ENCODE assay signal across 22 cellular contexts in genomic region chr11:76008474-76008873, GRCh38.
DNase-seq lines count a peak whose midpoint lies in the region; ATAC-seq, FAIRE-seq and TF ChIP-seq lines count a peak whose summit lies in the region.
"Had no signal": no experiment of that assay in that cellular context is flagged by ENCODE, and none has a peak within 500 bp of the region (broad histone marks: within the 10 kb centered on the region; RNA-seq: fewer than 3 reads in every experiment).

No MANE protein-coding gene starts in this region.

- no peaks in the 10 kb centered on the region for H3K9me3 Mint-ChIP-seq in type B pancreatic cell
- H3K9me3 Mint-ChIP-seq in activated T-helper 2 cell treated with anti-CD3 and anti-CD28 coated beads, Interferon-gamma antibody, Interleukin-2, Interleukin-4, amounts not matched to agents 10 μg/mL and 5 μg/mL and 100 μg/mL, durations not matched to agents 14 hours and 24 hours and 36 hours = no peaks in the 10 kb centered on the region
- H3K9me3 Mint-ChIP-seq in activated CD4-positive, alpha-beta T cell treated with anti-CD3 and anti-CD28 coated beads, Interleukin-2, amount 10 ng/mL, durations not matched to agents 24 days and 14 days = no peaks in the 10 kb centered on the region
- H3K9me3 Mint-ChIP-seq: activated naive CD4-positive, alpha-beta T cell treated with anti-CD3 and anti-CD28 coated beads, Interleukin-2, amount 50 U/mL, for 72 hours; activated T-cell treated with anti-CD3 and anti-CD28 coated beads, Interleukin-2, amount 50 U/mL, for 72 hours; CD4-positive, CD25-positive, alpha-beta regulatory T cell; WTC11 had no signal

- no peak overlapping the region for H3K4me3 Mint-ChIP-seq in type B pancreatic cell
- no peak overlapping the region for H3K4me3 Mint-ChIP-seq in activated T-helper 2 cell treated with anti-CD3 and anti-CD28 coated beads, Interferon-gamma antibody, Interleukin-2, Interleukin-4, amounts not matched to agents 10 μg/mL and 5 μg/mL and 100 μg/mL, durations not matched to agents 14 hours and 24 hours and 36 hours (ENCODE audit: low read depth)
- H3K4me3 Mint-ChIP-seq in activated CD4-positive, alpha-beta T cell treated with anti-CD3 and anti-CD28 coated beads, Interleukin-2, amount 10 ng/mL, durations not matched to agents 24 days and 14 days = no peak overlapping the region
- H3K4me3 Mint-ChIP-seq: activated T-cell treated with anti-CD3 and anti-CD28 coated beads, Interleukin-2, amount 50 U/mL, for 72 hours; CD4-positive, CD25-positive, alpha-beta regulatory T cell; T-helper 17 cell; WTC11 had no signal

- ATAC-seq in HG03457 (IDR thresholded peaks at IDR 0.05; ENCODE audit: unreplicated experiment) = no peak
- ATAC-seq: activated naive CD4-positive, alpha-beta T cell treated with anti-CD3 and anti-CD28 coated beads, Interleukin-2, amount 50 U/mL, for 72 hours; activated T-cell treated with anti-CD3 and anti-CD28 coated beads, Interleukin-2, amount 50 U/mL, for 72 hours; stimulated activated naive CD8-positive, alpha-beta T cell treated with anti-CD3 and anti-CD28 coated beads, Interleukin-15, Interleukin-2, amounts not matched to agents 100 U/mL and 50 U/mL, for 24 hours; T-helper 17 cell; WTC11 had no signal

- no peak overlapping the region for H3K4me3 ChIP-seq in bronchial epithelial cell (ENCODE audit: low read depth, low read length)
- H3K4me3 ChIP-seq: cardiac muscle cell, left ventricle myocardium inferior, MG63 had no signal

- DNase-seq in AG08395 (ENCODE audit: low spot score) (peak; percentile 7), NCI-H226 (peak; percentile 55), bronchial epithelial cell (ENCODE audit: low read depth) (peak; percentile 85), iris pigment epithelial cell (ENCODE audit: low read depth) (peak; percentile 80), type B pancreatic cell (ENCODE audit: extremely low spot score, unreplicated experiment) (no peak)
- DNase-seq in activated T-helper 2 cell treated with anti-CD3 and anti-CD28 coated beads, Interferon-gamma antibody, Interleukin-2, Interleukin-4, amounts not matched to agents 10 μg/mL and 5 μg/mL and 100 μg/mL, durations not matched to agents 14 hours and 24 hours and 36 hours (ENCODE audit: low spot score) = no peak
- DNase-seq in activated CD4-positive, alpha-beta T cell treated with anti-CD3 and anti-CD28 coated beads, Interleukin-2, amount 10 ng/mL, durations not matched to agents 24 days and 14 days = no peak
- DNase-seq: activated T-cell treated with anti-CD3 and anti-CD28 coated beads, Interleukin-2, amount 50 U/mL, for 72 hours; CD4-positive, CD25-positive, alpha-beta regulatory T cell; effector CD8-positive, alpha-beta T cell; GOT3; left ventricle myocardium inferior; NCI-H187; NK-92 treated with Interleukin-12 subunit alpha and Interleukin-12 subunit beta, amount 100 ng/mL, for 24 hours; stimulated activated naive CD8-positive, alpha-beta T cell treated with anti-CD3 and anti-CD28 coated beads, Interleukin-15, Interleukin-2, amounts not matched to agents 100 U/mL and 50 U/mL, for 24 hours; T-helper 17 cell; trophoblast cell had no signal

- peaks cover 1% of the 10 kb centered on the region for H3K36me3 ChIP-seq in bronchial epithelial cell (ENCODE audit: control insufficient read depth, insufficient read depth, low read length)
- H3K36me3 ChIP-seq: cardiac muscle cell had no signal

- H3K36me3 Mint-ChIP-seq in type B pancreatic cell = peaks cover 42% of the 10 kb centered on the region
- peaks cover 28% of the 10 kb centered on the region for H3K36me3 Mint-ChIP-seq in activated T-helper 2 cell treated with anti-CD3 and anti-CD28 coated beads, Interferon-gamma antibody, Interleukin-2, Interleukin-4, amounts not matched to agents 10 μg/mL and 5 μg/mL and 100 μg/mL, durations not matched to agents 14 hours and 24 hours and 36 hours (ENCODE audit: low read depth)
- H3K36me3 Mint-ChIP-seq in activated CD4-positive, alpha-beta T cell treated with anti-CD3 and anti-CD28 coated beads, Interleukin-2, amount 10 ng/mL, durations not matched to agents 24 days and 14 days (ENCODE audit: low read depth) = peaks cover 28% of the 10 kb centered on the region

- H3K27me3 ChIP-seq in bronchial epithelial cell (ENCODE audit: control insufficient read depth, insufficient read depth, low read length) = no peaks in the 10 kb centered on the region
- H3K27me3 ChIP-seq: cardiac muscle cell, MG63 had no signal

- TF ChIP-seq CTCF in bronchial epithelial cell (IDR thresholded peaks at IDR 0.05; ENCODE audit: insufficient read depth, low read length, severe bottlenecking) (no peak), type B pancreatic cell (conservative IDR thresholded peaks at IDR 0.05) (no peak)

- H3K27ac Mint-ChIP-seq in type B pancreatic cell = no peak overlapping the region
- no peak overlapping the region for H3K27ac Mint-ChIP-seq in activated T-helper 2 cell treated with anti-CD3 and anti-CD28 coated beads, Interferon-gamma antibody, Interleukin-2, Interleukin-4, amounts not matched to agents 10 μg/mL and 5 μg/mL and 100 μg/mL, durations not matched to agents 14 hours and 24 hours and 36 hours
- no peak overlapping the region for H3K27ac Mint-ChIP-seq in activated CD4-positive, alpha-beta T cell treated with anti-CD3 and anti-CD28 coated beads, Interleukin-2, amount 10 ng/mL, durations not matched to agents 24 days and 14 days
- H3K27ac Mint-ChIP-seq: activated naive CD4-positive, alpha-beta T cell treated with anti-CD3 and anti-CD28 coated beads, Interleukin-2, amount 50 U/mL, for 72 hours; activated T-cell treated with anti-CD3 and anti-CD28 coated beads, Interleukin-2, amount 50 U/mL, for 72 hours; CD4-positive, CD25-positive, alpha-beta regulatory T cell; WTC11 had no signal

- peaks cover 9% of the 10 kb centered on the region for H3K4me1 Mint-ChIP-seq in type B pancreatic cell (ENCODE audit: unreplicated experiment)
- H3K4me1 Mint-ChIP-seq in activated T-helper 2 cell treated with anti-CD3 and anti-CD28 coated beads, Interferon-gamma antibody, Interleukin-2, Interleukin-4, amounts not matched to agents 10 μg/mL and 5 μg/mL and 100 μg/mL, durations not matched to agents 14 hours and 24 hours and 36 hours (ENCODE audit: low read depth) = no peaks in the 10 kb centered on the region
- no peaks in the 10 kb centered on the region for H3K4me1 Mint-ChIP-seq in activated CD4-positive, alpha-beta T cell treated with anti-CD3 and anti-CD28 coated beads, Interleukin-2, amount 10 ng/mL, durations not matched to agents 24 days and 14 days
- H3K4me1 Mint-ChIP-seq: WTC11 had no signal

- no peak for FAIRE-seq in bronchial epithelial cell (lab: Jason Lieb, UNC)

- no peaks in the 10 kb centered on the region for H3K27me3 Mint-ChIP-seq in type B pancreatic cell
- H3K27me3 Mint-ChIP-seq in activated T-helper 2 cell treated with anti-CD3 and anti-CD28 coated beads, Interferon-gamma antibody, Interleukin-2, Interleukin-4, amounts not matched to agents 10 μg/mL and 5 μg/mL and 100 μg/mL, durations not matched to agents 14 hours and 24 hours and 36 hours (ENCODE audit: low read depth) = no peaks in the 10 kb centered on the region
- H3K27me3 Mint-ChIP-seq in activated CD4-positive, alpha-beta T cell treated with anti-CD3 and anti-CD28 coated beads, Interleukin-2, amount 10 ng/mL, durations not matched to agents 24 days and 14 days = no peaks in the 10 kb centered on the region
- H3K27me3 Mint-ChIP-seq: T-helper 17 cell had no signal

- intact Hi-C loops in activated T-helper 2 cell treated with anti-CD3 and anti-CD28 coated beads, Interferon-gamma antibody, Interleukin-2, Interleukin-4, amounts not matched to agents 10 μg/mL and 5 μg/mL and 100 μg/mL, durations not matched to agents 14 hours and 24 hours and 36 hours (cut with micrococcal nuclease) = no loop called here
- intact Hi-C loops in activated CD4-positive, alpha-beta T cell treated with anti-CD3 and anti-CD28 coated beads, Interleukin-2, amount 10 ng/mL, durations not matched to agents 24 days and 14 days (cut with micrococcal nuclease) = no loop called here

Comparison
In these comparisons a context has a peak if more than half of its experiments do, and no peak if none do; other contexts are left out.
1. DNase-seq: peak in AG08395 (single experiment), NCI-H226 (single experiment), bronchial epithelial cell (single experiment) and iris pigment epithelial cell (single experiment); none in type B pancreatic cell (single experiment), activated T-helper 2 cell treated with anti-CD3 and anti-CD28 coated beads, Interferon-gamma antibody, Interleukin-2, Interleukin-4, amounts not matched to agents 10 μg/mL and 5 μg/mL and 100 μg/mL, durations not matched to agents 14 hours and 24 hours and 36 hours (single experiment) and activated CD4-positive, alpha-beta T cell treated with anti-CD3 and anti-CD28 coated beads, Interleukin-2, amount 10 ng/mL, durations not matched to agents 24 days and 14 days (single experiment).